ENCODE assay signal across 7 cellular contexts in genomic region chr1:21939650-21940374, GRCh38. TPM values are rescaled to one million over a fixed set of nuclear protein-coding genes. Genes with fewer than 3 reads are reported as not detected.
DNase-seq lines count a peak whose midpoint lies in the region; ATAC-seq and TF ChIP-seq lines count a peak whose summit lies in the region.

No MANE protein-coding gene starts in this region.

- peak overlapping the region; percentile 82 for H2AFZ ChIP-seq in SK-N-SH (ENCODE audit: low read depth)
- peak overlapping the region; percentile 39 for H2AFZ ChIP-seq in osteoblast (ENCODE audit: low read length)

- H3K27ac Mint-ChIP-seq in HFFc6, result peak overlapping the region; percentile 98
- no peak overlapping the region for H3K27ac Mint-ChIP-seq in stimulated activated memory B cell treated with anti-CD40 and anti-IgM and Interleukin-4, amounts not matched to agents 10 μg/mL and 1 μg/mL and 100 μg/mL, for 72 hours

- H3F3A ChIP-seq in SK-N-SH (replicated peaks; ENCODE audit: insufficient read depth), result peaks cover 32% of the 10 kb centered on the region

- no peak for TF ChIP-seq RAD21 in SK-N-SH (IDR thresholded peaks at IDR 0.05; ENCODE audit: low read length)

- ATAC-seq in stimulated activated memory B cell treated with anti-CD40 and anti-IgM and Interleukin-4, amounts not matched to agents 10 μg/mL and 1 μg/mL and 100 μg/mL, for 72 hours, result no peak
- ATAC-seq in GM21825 (IDR thresholded peaks at IDR 0.05; ENCODE audit: unreplicated experiment), result no peak

- H3K9ac ChIP-seq in SK-N-SH, result peak overlapping the region; percentile 54

- no peaks in the 10 kb centered on the region for H3K36me3 ChIP-seq in SK-N-SH (replicated peaks in 1 of 2; ENCODE audit: control insufficient read depth in 1 of 2, insufficient read depth in 2 of 2, low read length in 1 of 2)
- H3K36me3 ChIP-seq in osteoblast (ENCODE audit: insufficient read depth, low read length), result peaks cover 3% of the 10 kb centered on the region

- H3K9me3 Mint-ChIP-seq in HFFc6, result no peaks in the 10 kb centered on the region
- H3K9me3 Mint-ChIP-seq in stimulated activated memory B cell treated with anti-CD40 and anti-IgM and Interleukin-4, amounts not matched to agents 10 μg/mL and 1 μg/mL and 100 μg/mL, for 72 hours, result no peaks in the 10 kb centered on the region

- peak; percentile 79 for TF ChIP-seq CTCF in HFFc6 (IDR thresholded peaks at IDR 0.05)
- TF ChIP-seq CTCF in SK-N-SH (IDR thresholded peaks at IDR 0.05), result peak; percentile 64
- peak; percentile 67 for TF ChIP-seq CTCF in fibroblast of the aortic adventitia (IDR thresholded peaks at IDR 0.05; ENCODE audit: insufficient read depth, low read length)
- TF ChIP-seq CTCF in osteoblast (IDR thresholded peaks at IDR 0.05; ENCODE audit: extremely low read depth, low read depth, low read length), result peak; percentile 74

- H3K4me3 ChIP-seq in SK-N-SH (ENCODE audit: low read depth in 2 of 2, low read length in 1 of 2) (no peak overlapping the region), fibroblast of the aortic adventitia (ENCODE audit: low read depth, low read length) (no peak overlapping the region), osteoblast (ENCODE audit: insufficient read depth, low read length) (no peak overlapping the region)

- peaks cover 54% of the 10 kb centered on the region for H3K4me1 Mint-ChIP-seq in HFFc6 (ENCODE audit: low read depth)
- H3K4me1 Mint-ChIP-seq in stimulated activated memory B cell treated with anti-CD40 and anti-IgM and Interleukin-4, amounts not matched to agents 10 μg/mL and 1 μg/mL and 100 μg/mL, for 72 hours, result peaks cover 25% of the 10 kb centered on the region

- H3K27me3 Mint-ChIP-seq in HFFc6 (ENCODE audit: insufficient read depth), result peaks cover 2% of the 10 kb centered on the region
- peaks cover 11% of the 10 kb centered on the region for H3K27me3 Mint-ChIP-seq in stimulated activated memory B cell treated with anti-CD40 and anti-IgM and Interleukin-4, amounts not matched to agents 10 μg/mL and 1 μg/mL and 100 μg/mL, for 72 hours

- WGBS in SK-N-SH (ENCODE audit: low lambda C conversion rate), result 36% methylated on average over 8 of the region's 9 CpGs

- DNase-seq in HFFc6 (peak; percentile 97), SK-N-SH (peak; percentile 52), fibroblast of the aortic adventitia (ENCODE audit: low read depth) (peak; percentile 97), osteoblast (ENCODE audit: insufficient read length, low spot score, missing footprints) (peak; percentile 95)
- no peak for DNase-seq in activated CD4-positive, CD25-positive, alpha-beta regulatory T cell (lab: John Stamatoyannopoulos, UW)

- no peaks in the 10 kb centered on the region for H4K20me1 ChIP-seq in SK-N-SH (ENCODE audit: insufficient read depth)
- peaks cover 4% of the 10 kb centered on the region for H4K20me1 ChIP-seq in osteoblast (ENCODE audit: insufficient read depth, low read length)

- H3K4me3 Mint-ChIP-seq in HFFc6, result peak overlapping the region; percentile 73
- H3K4me3 Mint-ChIP-seq in stimulated activated memory B cell treated with anti-CD40 and anti-IgM and Interleukin-4, amounts not matched to agents 10 μg/mL and 1 μg/mL and 100 μg/mL, for 72 hours, result no peak overlapping the region

- peak in 1 of 2 experiments; percentile 56; a peak in 1 of 4 replicates for TF ChIP-seq EP300 in SK-N-SH (IDR thresholded peaks at IDR 0.05; ENCODE audit: borderline replicate concordance in 1 of 2, low read depth in 1 of 2, low read length in 1 of 2)

- H3K36me3 Mint-ChIP-seq in HFFc6 (ENCODE audit: low read depth), result peaks cover 6% of the 10 kb centered on the region
- H3K36me3 Mint-ChIP-seq in stimulated activated memory B cell treated with anti-CD40 and anti-IgM and Interleukin-4, amounts not matched to agents 10 μg/mL and 1 μg/mL and 100 μg/mL, for 72 hours, result no peaks in the 10 kb centered on the region

- H3K27ac ChIP-seq in SK-N-SH (ENCODE audit: low read depth in 2 of 2, low read length in 1 of 2) (peak overlapping the region in 1 of 2 experiments; percentile 83; a peak in 2 of 4 replicates), osteoblast (ENCODE audit: low read depth, low read length) (peak overlapping the region; percentile 89)

- H3K4me1 ChIP-seq in SK-N-SH (ENCODE audit: control insufficient read depth in 1 of 2, insufficient read depth in 2 of 2, low read depth in 1 of 2, low read length in 1 of 2) (peaks cover 24 to 34% of the 10 kb centered on the region in 2 experiments; a peak in 3 of 4 replicates), osteoblast (ENCODE audit: insufficient read depth, low read length) (peaks cover 45% of the 10 kb centered on the region)

- H3K9me3 ChIP-seq in SK-N-SH (no peaks in the 10 kb centered on the region), osteoblast (ENCODE audit: low read depth, low read length) (no peaks in the 10 kb centered on the region)

- H3K9me2 ChIP-seq in SK-N-SH, result no peaks in the 10 kb centered on the region

- peaks cover 20% of the 10 kb centered on the region for H3K79me2 ChIP-seq in SK-N-SH (ENCODE audit: insufficient read depth)
- peaks cover 20% of the 10 kb centered on the region for H3K79me2 ChIP-seq in osteoblast (ENCODE audit: insufficient read depth, low read length)

- H3K27me3 ChIP-seq in SK-N-SH (ENCODE audit: insufficient read depth), result no peaks in the 10 kb centered on the region
- no peaks in the 10 kb centered on the region for H3K27me3 ChIP-seq in osteoblast (ENCODE audit: insufficient read depth, low read length)

- POLR2A ChIA-PET in SK-N-SH (lab: Yijun Ruan, JAX), result interaction anchor here (0.7 kb wide), 1 partner anchor 534 kb away, joined by 5 read pairs; no protein-coding TSS in a partner anchor

- H3K4me2 ChIP-seq in SK-N-SH (peak overlapping the region; percentile 39; the same call in 1 of the 2 replicates), osteoblast (ENCODE audit: insufficient read depth, low read length) (peak overlapping the region; percentile 25)

- CTCF ChIA-PET in SK-N-SH (lab: Yijun Ruan, JAX), result interaction anchor here (0.7 to 1.6 kb wide), 6 partner anchors 9 to 24 kb away, joined by 3 to 7 read pairs (median 4); no protein-coding TSS in a partner anchor

TF ChIP-seq in SK-N-SH, 30 proteins besides CTCF, POLR2A, EP300 and RAD21 (continues in another document):
- TF ChIP-seq FOSL2 (IDR thresholded peaks at IDR 0.05; ENCODE audit: borderline replicate concordance, low read depth) (peak; percentile 33; the same call in 1 of the 2 replicates), TCF12 (IDR thresholded peaks at IDR 0.05) (peak; percentile 63), FOXJ3 (CRISPR knock-in tag; IDR thresholded peaks at IDR 0.05) (no peak), TEAD4 (IDR thresholded peaks at IDR 0.05; ENCODE audit: borderline replicate concordance, insufficient read depth) (peak; percentile 60; the same call in 1 of the 2 replicates), IRF3 (IDR thresholded peaks at IDR 0.05; ENCODE audit: low read depth, low read length) (no peak), SMC3 (IDR thresholded peaks at IDR 0.05; ENCODE audit: low read depth, low read length) (no peak), REST (IDR thresholded peaks at IDR 0.05; ENCODE audit: low read depth, low read length) (no peak), YY1 (IDR thresholded peaks at IDR 0.05; ENCODE audit: low read depth) (peak; percentile 15; the same call in 1 of the 2 replicates), ELF1 (IDR thresholded peaks at IDR 0.05) (no peak), FOXM1 (IDR thresholded peaks at IDR 0.05; ENCODE audit: low read depth) (no peak)

RNA-seq across cellular contexts. Expression of gene HSPG2, which starts 2.7 kb away (rescaled TPM):
- total RNA-seq in HFFc6 (2021; fragmentation: NEBNext Ultra II Directional; extraction: Animal tissue kit (Norgen Biotek cat#: 25700)), result 100 to 1,000 TPM; 275 to 430 (median 297) TPM
- polyA plus RNA-seq in SK-N-SH (2012; rRNA removed), result 10.7 and 28.9 TPM in 2 replicates
- polyA plus RNA-seq in SK-N-SH (2012; cell fraction: cytosol; rRNA removed), result 10.2 and 22.9 TPM in 2 replicates
- 112 and 128 TPM in 2 replicates for polyA plus RNA-seq in SK-N-SH (2012; cell fraction: nucleus; rRNA removed)
- total RNA-seq in fibroblast of the aortic adventitia (ENCODE audit: low replicate concordance) (164 and 367 TPM in 2 replicates), osteoblast (220 and 265 TPM in 2 replicates)

RNA-seq across cellular contexts. Expression of gene CELA3B, which starts 37.0 kb away (rescaled TPM):
- total RNA-seq in HFFc6 (2021; fragmentation: NEBNext Ultra II Directional; extraction: Animal tissue kit (Norgen Biotek cat#: 25700)), result not detected
- polyA plus RNA-seq in SK-N-SH (2012; rRNA removed), result not detected in 2 replicates
- polyA plus RNA-seq in SK-N-SH (2012; cell fraction: cytosol; rRNA removed), result not detected in 2 replicates
- not detected in 2 replicates for polyA plus RNA-seq in SK-N-SH (2012; cell fraction: nucleus; rRNA removed)
- not detected in 2 replicates for total RNA-seq in fibroblast of the aortic adventitia (ENCODE audit: low replicate concordance)
- not detected in 2 replicates for total RNA-seq in osteoblast

Comparison
In these comparisons a context has a peak if more than half of its experiments do, and no peak if none do; other contexts are left out.
1. DNase-seq: peak in HFFc6 (single experiment), SK-N-SH (single experiment), fibroblast of the aortic adventitia (single experiment) and osteoblast (single experiment); none in activated CD4-positive, CD25-positive, alpha-beta regulatory T cell (0 of 4).
2. Peak in every context shown above with its lines, with median percentiles within 50 percentile points of each other: CTCF ChIP-seq.